8 cellular contexts compared by ENCODE assay signal in genomic region chr16:68309798-68310197, GRCh38. TPM values are rescaled to one million over a fixed set of nuclear protein-coding genes. Genes with fewer than 3 reads are reported as not detected.
DNase-seq lines count a peak whose midpoint lies in the region; ATAC-seq and TF ChIP-seq lines count a peak whose summit lies in the region.

No MANE protein-coding gene starts in this region.

- in situ Hi-C loops in transverse colon (cut with MboI; ENCODE audit: low pct_ligation_motif_present in 1 of 4, low pct_unique_long_range_greater_than_20kb in 1 of 4, low sequenced_read_pairs in 3 of 4) = no loop called here

- H3K9me3 ChIP-seq in adrenal gland (replicated peaks in 1 of 3) (no peaks in the 10 kb centered on the region), transverse colon (no peaks in the 10 kb centered on the region)

- H3K27me3 Mint-ChIP-seq in activated T-cell treated with anti-CD3 and anti-CD28 coated beads, Interleukin-2, amount 50 U/mL, for 72 hours (ENCODE audit: low read depth) = no peaks in the 10 kb centered on the region

- H3K36me3 ChIP-seq in adrenal gland (replicated peaks in 1 of 2) (peaks cover 0 to 33% of the 10 kb centered on the region in 2 donors), transverse colon (peaks cover 0 to 32% (median 7%) of the 10 kb centered on the region in 4 donors)

- peaks cover 6 to 14% of the 10 kb centered on the region in 2 donors for H3K36me3 Mint-ChIP-seq in activated T-cell treated with anti-CD3 and anti-CD28 coated beads, Interleukin-2, amount 50 U/mL, for 72 hours (ENCODE audit: insufficient read depth in 2 of 2)

- peaks cover 4 to 32% of the 10 kb centered on the region in 2 donors for H3K4me1 ChIP-seq in adrenal gland (replicated peaks in 1 of 2)
- H3K4me1 ChIP-seq in transverse colon = peaks cover 16 to 28% (median 21%) of the 10 kb centered on the region in 4 donors

- no peak for ATAC-seq in activated T-cell treated with anti-CD3 and anti-CD28 coated beads, Interleukin-2, amount 50 U/mL, for 72 hours (replicated peaks in 1 of 2)
- no peak for ATAC-seq in HG02763 (IDR thresholded peaks at IDR 0.05; ENCODE audit: unreplicated experiment)
- no peak for ATAC-seq in HG03135 (IDR thresholded peaks at IDR 0.05; ENCODE audit: unreplicated experiment)

- peak overlapping the region; percentile 86 to 91 for H3K4me3 Mint-ChIP-seq in activated T-cell treated with anti-CD3 and anti-CD28 coated beads, Interleukin-2, amount 50 U/mL, for 72 hours

- intact Hi-C loops in adrenal gland (cut with DNase I) = loop anchor here in 1 of 2 donors (5.0 kb wide), 1 partner anchor 47 kb away; the partner anchor contains the start of gene SLC7A6
- intact Hi-C loops in lower leg skin (cut with DNase I; ENCODE audit: low total_unique reads) = no loop called here
- intact Hi-C loops in transverse colon (cut with DNase I; ENCODE audit: low total_unique reads) = no loop called here

- peak overlapping the region; percentile 62 to 99 (median 85) for H3K4me3 ChIP-seq in adrenal gland
- peak overlapping the region; percentile 88 for H3K4me3 ChIP-seq in lower leg skin (ENCODE audit: low read depth, poor library complexity, severe bottlenecking)
- peak overlapping the region; percentile 72 to 90 (median 80) for H3K4me3 ChIP-seq in transverse colon

- peak overlapping the region; percentile 85 for H3K27ac Mint-ChIP-seq in activated T-cell treated with anti-CD3 and anti-CD28 coated beads, Interleukin-2, amount 50 U/mL, for 72 hours

- H3K9me3 Mint-ChIP-seq in activated T-cell treated with anti-CD3 and anti-CD28 coated beads, Interleukin-2, amount 50 U/mL, for 72 hours = no peaks in the 10 kb centered on the region

- 40 to 47% (median 42%) methylated on average over 6 of the region's 6 CpGs for whole genome bisulfite sequencing in adrenal gland, 4 donors
- WGBS in lower leg skin, 2 donors = 39 to 44% methylated on average over 6 of the region's 6 CpGs
- 30 to 41% methylated on average over 5 to 6 of the region's 6 CpGs for WGBS in transverse colon (ENCODE audit: low coverage in 1 of 2), 2 donors

- H3K27me3 ChIP-seq in adrenal gland (no peaks in the 10 kb centered on the region), transverse colon (no peaks in the 10 kb centered on the region)

- H3K4me1 Mint-ChIP-seq in activated T-cell treated with anti-CD3 and anti-CD28 coated beads, Interleukin-2, amount 50 U/mL, for 72 hours (ENCODE audit: low read depth) = peaks cover 45% of the 10 kb centered on the region

- no peak for TF ChIP-seq EP300 in transverse colon (IDR thresholded peaks at IDR 0.05; ENCODE audit: low read depth)

- no peak for TF ChIP-seq POLR2A in adrenal gland (IDR thresholded peaks at IDR 0.05)
- TF ChIP-seq POLR2A in lower leg skin (IDR thresholded peaks at IDR 0.05) = no peak
- TF ChIP-seq POLR2A in transverse colon (IDR thresholded peaks at IDR 0.05) = no peak

- H3K27ac ChIP-seq in adrenal gland = peak overlapping the region in 2 of 5 donors; percentile 76 to 94
- peak overlapping the region; percentile 87 to 91 (median 89) for H3K27ac ChIP-seq in transverse colon

- DNase-seq in activated T-cell treated with anti-CD3 and anti-CD28 coated beads, Interleukin-2, amount 50 U/mL, for 72 hours = no peak
- no peak for DNase-seq in activated T-cell treated with anti-CD3 and anti-CD28 coated beads, Interleukin-2, amount 50 U/mL, for 48 hours
- DNase-seq in adrenal gland = no peak
- no peak for DNase-seq in lower leg skin (ENCODE audit: low spot score in 2 of 2)
- no peak for DNase-seq in transverse colon
- no peak for DNase-seq in NCI-H1694 treated with DMSO at 0.1 percent for 48 hours (lab: John Stamatoyannopoulos, UW)

- TF ChIP-seq CTCF in adrenal gland (IDR thresholded peaks at IDR 0.05) (no peak), lower leg skin (IDR thresholded peaks at IDR 0.05) (no peak), transverse colon (IDR thresholded peaks at IDR 0.05) (no peak)

RNA-seq across cellular contexts. Expression of gene SLC7A6OS, which starts 0.9 kb away (rescaled TPM):
- 10 to 100 TPM; 21.9 to 25.8 TPM for total RNA-seq in activated T-cell treated with anti-CD3 and anti-CD28 coated beads, Interleukin-2, amount 50 U/mL, for 72 hours
- total RNA-seq in adrenal gland (10 to 100 TPM in 7 of 8 donors, 1 to 10 TPM in 1; 9.4 to 17.8 (median 13.8) TPM), lower leg skin (10 to 100 TPM; 10.1 to 14.9 (median 11.0) TPM), transverse colon (10 to 100 TPM in 3 of 4 donors, 1 to 10 TPM in 1; 7.8 to 49.0 (median 15.3) TPM)
- 10 to 100 TPM in 1 of 3 donors, 1 to 10 TPM in 2; 5.7 to 14.6 (median 8.4) TPM for polyA plus RNA-seq in adrenal gland

RNA-seq across cellular contexts. Expression of gene PRMT7, which starts 1.0 kb away (rescaled TPM):
- total RNA-seq in activated T-cell treated with anti-CD3 and anti-CD28 coated beads, Interleukin-2, amount 50 U/mL, for 72 hours = 10 to 100 TPM; 71.2 to 75.9 TPM
- total RNA-seq in adrenal gland (10 to 100 TPM; 30.0 to 52.1 (median 39.9) TPM), lower leg skin (10 to 100 TPM; 29.9 to 62.4 (median 45.9) TPM), transverse colon (100 to 1,000 TPM in 1 of 4 donors, 10 to 100 TPM in 3; 20.6 to 115 (median 38.5) TPM)
- polyA plus RNA-seq in adrenal gland = 100 to 1,000 TPM in 2 of 3 donors, 10 to 100 TPM in 1; 45.3 to 141 (median 111) TPM

RNA-seq across cellular contexts. Expression of gene SLC7A6, which starts 45.5 kb away (rescaled TPM):
- 100 to 1,000 TPM in 1 of 2 donors, 10 to 100 TPM in 1; 99.8 to 131 TPM for total RNA-seq in activated T-cell treated with anti-CD3 and anti-CD28 coated beads, Interleukin-2, amount 50 U/mL, for 72 hours
- 10 to 100 TPM; 17.0 to 54.7 (median 25.0) TPM for total RNA-seq in adrenal gland
- 10 to 100 TPM; 14.8 to 22.2 (median 19.6) TPM for polyA plus RNA-seq in adrenal gland
- total RNA-seq in lower leg skin = 10 to 100 TPM; 23.4 to 55.6 (median 37.4) TPM
- total RNA-seq in transverse colon = 100 to 1,000 TPM in 1 of 4 donors, 10 to 100 TPM in 3; 20.6 to 145 (median 31.4) TPM
